ENCODE assay signal across 8 cellular contexts in the genomic region with DNA sequence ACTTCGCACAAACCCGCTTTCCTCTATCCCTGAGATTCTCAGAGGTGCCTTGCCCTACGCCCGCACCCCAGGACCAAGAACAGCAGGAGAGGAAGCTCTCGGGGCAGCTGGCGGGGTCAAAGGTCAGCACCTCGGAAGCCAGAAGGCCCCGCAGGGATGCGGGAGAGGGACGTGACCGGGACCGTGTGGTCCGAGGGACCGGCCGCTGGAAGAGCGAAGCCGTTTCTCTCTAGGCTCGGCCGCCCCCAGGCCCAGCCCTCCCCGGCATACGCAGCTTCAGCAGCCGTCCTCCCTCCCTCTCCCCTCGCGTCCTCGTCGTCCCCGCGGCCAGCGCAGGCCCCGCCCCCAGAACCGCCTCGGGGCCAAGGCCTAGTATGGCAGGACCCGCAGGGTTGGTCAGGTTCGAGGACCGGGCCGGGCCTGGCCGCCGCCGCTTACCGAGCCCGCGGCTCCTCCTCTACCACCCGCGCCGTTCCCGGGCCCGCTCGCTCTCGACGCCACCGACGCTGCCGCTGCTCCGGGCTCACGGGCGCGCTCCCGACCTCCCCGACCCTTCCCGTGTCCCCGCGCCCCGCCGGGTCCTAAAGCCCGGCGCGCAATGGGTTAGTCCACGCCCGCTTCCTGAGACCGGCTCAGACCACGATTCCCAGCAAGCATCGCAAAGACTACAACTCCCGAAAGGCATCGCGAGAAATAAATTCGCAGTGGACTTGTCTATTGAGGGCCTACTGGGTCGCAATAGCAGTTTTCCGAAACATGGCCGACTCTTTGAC. TPM values are rescaled to one million over a fixed set of nuclear protein-coding genes. Genes with fewer than 3 reads are reported as not detected.
A peak's percentile ranks its signal among the peaks of the same experiment; 100 is the strongest.
DNase-seq lines count a peak whose midpoint lies in the region; ATAC-seq and TF ChIP-seq lines count a peak whose summit lies in the region.

A gene with protein sequence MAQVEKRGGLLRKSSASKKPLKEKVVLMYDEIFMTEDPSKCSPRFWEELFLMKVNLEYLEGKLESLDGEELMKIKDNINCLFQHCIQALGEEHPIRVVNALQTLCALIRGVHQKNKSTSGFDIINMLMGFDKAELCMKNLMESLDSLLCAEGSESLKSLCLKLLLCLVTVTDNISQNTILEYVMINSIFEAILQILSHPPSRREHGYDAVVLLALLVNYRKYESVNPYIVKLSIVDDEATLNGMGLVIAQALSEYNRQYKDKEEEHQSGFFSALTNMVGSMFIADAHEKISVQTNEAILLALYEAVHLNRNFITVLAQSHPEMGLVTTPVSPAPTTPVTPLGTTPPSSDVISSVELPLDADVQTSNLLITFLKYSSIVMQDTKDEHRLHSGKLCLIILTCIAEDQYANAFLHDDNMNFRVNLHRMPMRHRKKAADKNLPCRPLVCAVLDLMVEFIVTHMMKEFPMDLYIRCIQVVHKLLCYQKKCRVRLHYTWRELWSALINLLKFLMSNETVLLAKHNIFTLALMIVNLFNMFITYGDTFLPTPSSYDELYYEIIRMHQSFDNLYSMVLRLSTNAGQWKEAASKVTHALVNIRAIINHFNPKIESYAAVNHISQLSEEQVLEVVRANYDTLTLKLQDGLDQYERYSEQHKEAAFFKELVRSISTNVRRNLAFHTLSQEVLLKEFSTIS (minus strand): TSS at position 527 of the 773 bp plus-strand sequence. CDS start 16,059 bp downstream, outside the sequence.

- peak; percentile 88 for ATAC-seq in GM18870 (IDR thresholded peaks at IDR 0.05; ENCODE audit: unreplicated experiment)
- ATAC-seq in HG03135 (IDR thresholded peaks at IDR 0.05; ENCODE audit: unreplicated experiment) = peak; percentile 93
- ATAC-seq in WTC11 = peak; percentile 94

- 0 to 1% (median 1%) methylated on average over 33 to 79 of the region's 79 CpGs for WGBS in spleen, 5 donors

- no peaks in the 10 kb centered on the region for H3K9me3 Mint-ChIP-seq in WTC11

- TF ChIP-seq CTCF in WTC11 (IDR thresholded peaks at IDR 0.05) = no peak
- no peak for TF ChIP-seq CTCF in cardiac fibroblast (IDR thresholded peaks at IDR 0.05; ENCODE audit: low read depth, low read length)
- TF ChIP-seq CTCF in spleen (IDR thresholded peaks at IDR 0.05 in 8 of 11, conservative IDR thresholded peaks at IDR 0.05 in 3 of 11) = peak in 4 of 11 experiments; percentile 26 to 37 (median 30)

- TF ChIP-seq POLR2A in spleen (IDR thresholded peaks at IDR 0.05) = peak in 1 of 3 donors; percentile 35

- H3K4me3 ChIP-seq in cardiac fibroblast (replicated peaks in 1 of 2; ENCODE audit: low read depth in 2 of 2, low read length in 2 of 2) (peak within 1 kb of the TSS; percentile 86 to 89), spleen (peak within 1 kb of the TSS; percentile 81 to 91 (median 87))

- peak; percentile 99 for DNase-seq in ACHN
- DNase-seq in NCI-H2227 (lab: John Stamatoyannopoulos, UW; ENCODE audit: unreplicated experiment) = peak; percentile 96
- DNase-seq in WTC11 (ENCODE audit: low spot score) = peak; percentile 93
- DNase-seq in cardiac fibroblast (ENCODE audit: low read depth in 2 of 2) = peak; percentile 98
- DNase-seq in inferior parietal cortex (ENCODE audit: extremely low spot score) = peak; percentile 98
- DNase-seq in spleen = peak; percentile 98

- no peaks in the 10 kb centered on the region; the same call in none of the 2 replicates for H3K27me3 Mint-ChIP-seq in WTC11 (ENCODE audit: low read depth)

- peaks cover 22 to 54% (median 50%) of the 10 kb centered on the region in 6 donors for H3K4me1 ChIP-seq in spleen

- CTCF ChIA-PET in WTC11 (lab: Charles Lee) = interaction anchor here (1.1 to 6.8 kb wide), 7 partner anchors 10 to 281 kb away, joined by 3 to 39 read pairs (median 6); a partner anchor contains a TSS

- H3K27ac ChIP-seq in spleen = peak within 1 kb of the TSS; percentile 86 to 98 (median 96)

- no peaks in the 10 kb centered on the region for H3K27me3 ChIP-seq in spleen (replicated peaks in 1 of 7)

- H3K36me3 Mint-ChIP-seq in WTC11 = no peaks in the 10 kb centered on the region

- H3K4me1 Mint-ChIP-seq in WTC11 = peaks cover 19% of the 10 kb centered on the region

- H3K27ac Mint-ChIP-seq in WTC11 = peak within 1 kb of the TSS; percentile 95

- intact Hi-C loops in spleen (cut with DNase I; ENCODE audit: low total_unique reads) = no loop called here

- no peaks in the 10 kb centered on the region for H3K9me3 ChIP-seq in spleen

- peak within 1 kb of the TSS; percentile 95 for H3K4me3 Mint-ChIP-seq in WTC11

- no peaks in the 10 kb centered on the region for H3K36me3 ChIP-seq in spleen

- in situ Hi-C loops in ACHN (cut with HindIII; ENCODE audit: low pct_ligation_motif_present, low pct_unique_long_range_greater_than_20kb, low sequenced_read_pairs) = no loop called here

- POLR2A ChIA-PET in WTC11 (lab: Charles Lee) = interaction anchor here (0.5 to 1.6 kb wide), 4 partner anchors 10 to 237 kb away, joined by 3 to 6 read pairs (median 4); a partner anchor contains a TSS

TF ChIP-seq in WTC11, 78 proteins besides CTCF, POLR2A, EP300 and RAD21 (continues in another document):
- TF ChIP-seq TEAD4 (CRISPR knock-in tag; IDR thresholded peaks at IDR 0.05) (no peak), TP53 (CRISPR knock-in tag; IDR thresholded peaks at IDR 0.05) (no peak; the same call in 1 of the 2 replicates), ZNF121 (CRISPR knock-in tag; IDR thresholded peaks at IDR 0.05) (no peak), SOX15 (CRISPR knock-in tag; IDR thresholded peaks at IDR 0.05) (no peak), JAZF1 (CRISPR knock-in tag; IDR thresholded peaks at IDR 0.05) (no peak), ZNF423 (CRISPR knock-in tag; IDR thresholded peaks at IDR 0.05) (no peak), RELA (CRISPR knock-in tag; IDR thresholded peaks at IDR 0.05; ENCODE audit: borderline replicate concordance) (no peak), SP1 (CRISPR knock-in tag; conservative IDR thresholded peaks at IDR 0.05) (peak; percentile 92), ZBTB21 (CRISPR knock-in tag; IDR thresholded peaks at IDR 0.05; ENCODE audit: borderline replicate concordance) (peak; percentile 70; the same call in 1 of the 2 replicates), NR1H2 (CRISPR knock-in tag; IDR thresholded peaks at IDR 0.05) (no peak), FOXK1 (CRISPR knock-in tag; IDR thresholded peaks at IDR 0.05) (peak; percentile 73), GRHL2 (CRISPR knock-in tag; IDR thresholded peaks at IDR 0.05; ENCODE audit: insufficient replicate concordance, severe bottlenecking) (no peak)
- TF ChIP-seq, protein P1, sequence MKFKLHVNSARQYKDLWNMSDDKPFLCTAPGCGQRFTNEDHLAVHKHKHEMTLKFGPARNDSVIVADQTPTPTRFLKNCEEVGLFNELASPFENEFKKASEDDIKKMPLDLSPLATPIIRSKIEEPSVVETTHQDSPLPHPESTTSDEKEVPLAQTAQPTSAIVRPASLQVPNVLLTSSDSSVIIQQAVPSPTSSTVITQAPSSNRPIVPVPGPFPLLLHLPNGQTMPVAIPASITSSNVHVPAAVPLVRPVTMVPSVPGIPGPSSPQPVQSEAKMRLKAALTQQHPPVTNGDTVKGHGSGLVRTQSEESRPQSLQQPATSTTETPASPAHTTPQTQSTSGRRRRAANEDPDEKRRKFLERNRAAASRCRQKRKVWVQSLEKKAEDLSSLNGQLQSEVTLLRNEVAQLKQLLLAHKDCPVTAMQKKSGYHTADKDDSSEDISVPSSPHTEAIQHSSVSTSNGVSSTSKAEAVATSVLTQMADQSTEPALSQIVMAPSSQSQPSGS (CRISPR knock-in tag; IDR thresholded peaks at IDR 0.05; ENCODE audit: borderline replicate concordance, low read depth) = no peak
- TF ChIP-seq, protein P2, sequence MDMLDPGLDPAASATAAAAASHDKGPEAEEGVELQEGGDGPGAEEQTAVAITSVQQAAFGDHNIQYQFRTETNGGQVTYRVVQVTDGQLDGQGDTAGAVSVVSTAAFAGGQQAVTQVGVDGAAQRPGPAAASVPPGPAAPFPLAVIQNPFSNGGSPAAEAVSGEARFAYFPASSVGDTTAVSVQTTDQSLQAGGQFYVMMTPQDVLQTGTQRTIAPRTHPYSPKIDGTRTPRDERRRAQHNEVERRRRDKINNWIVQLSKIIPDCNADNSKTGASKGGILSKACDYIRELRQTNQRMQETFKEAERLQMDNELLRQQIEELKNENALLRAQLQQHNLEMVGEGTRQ (CRISPR knock-in tag; IDR thresholded peaks at IDR 0.05) = peak; percentile 57
- TF ChIP-seq, protein P3, sequence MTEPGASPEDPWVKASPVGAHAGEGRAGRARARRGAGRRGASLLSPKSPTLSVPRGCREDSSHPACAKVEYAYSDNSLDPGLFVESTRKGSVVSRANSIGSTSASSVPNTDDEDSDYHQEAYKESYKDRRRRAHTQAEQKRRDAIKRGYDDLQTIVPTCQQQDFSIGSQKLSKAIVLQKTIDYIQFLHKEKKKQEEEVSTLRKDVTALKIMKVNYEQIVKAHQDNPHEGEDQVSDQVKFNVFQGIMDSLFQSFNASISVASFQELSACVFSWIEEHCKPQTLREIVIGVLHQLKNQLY (CRISPR knock-in tag; IDR thresholded peaks at IDR 0.05) = no peak
- TF ChIP-seq, protein P4, sequence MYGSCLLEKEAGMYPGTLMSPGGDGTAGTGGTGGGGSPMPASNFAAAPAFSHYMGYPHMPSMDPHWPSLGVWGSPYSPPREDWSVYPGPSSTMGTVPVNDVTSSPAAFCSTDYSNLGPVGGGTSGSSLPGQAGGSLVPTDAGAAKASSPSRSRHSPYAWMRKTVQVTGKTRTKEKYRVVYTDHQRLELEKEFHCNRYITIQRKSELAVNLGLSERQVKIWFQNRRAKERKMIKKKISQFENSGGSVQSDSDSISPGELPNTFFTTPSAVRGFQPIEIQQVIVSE (CRISPR knock-in tag; IDR thresholded peaks at IDR 0.05; ENCODE audit: borderline replicate concordance) = no peak
- TF ChIP-seq, protein P5, sequence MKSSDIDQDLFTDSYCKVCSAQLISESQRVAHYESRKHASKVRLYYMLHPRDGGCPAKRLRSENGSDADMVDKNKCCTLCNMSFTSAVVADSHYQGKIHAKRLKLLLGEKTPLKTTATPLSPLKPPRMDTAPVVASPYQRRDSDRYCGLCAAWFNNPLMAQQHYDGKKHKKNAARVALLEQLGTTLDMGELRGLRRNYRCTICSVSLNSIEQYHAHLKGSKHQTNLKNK (CRISPR knock-in tag; IDR thresholded peaks at IDR 0.05) = no peak

RNA-seq across cellular contexts. Expression of the gene that starts here (rescaled TPM):
- 16.0 to 17.9 TPM (median 17.1 TPM) in 3 replicates for total RNA-seq in WTC11 (2021)
- 10 to 100 TPM; 19.4 to 37.4 (median 25.8) TPM for total RNA-seq in spleen
- 10 to 100 TPM; 11.6 to 13.5 (median 13.5) TPM for polyA plus RNA-seq in spleen

Comparison
In these comparisons a context has a peak if more than half of its experiments do, and no peak if none do; other contexts are left out.
1. Peak in every context shown above with its lines: DNase-seq, ATAC-seq, H3K4me3 ChIP-seq and H3K27ac ChIP-seq.